In genomic region chr12:108862588-108862959, GRCh38 we compare ENCODE assay signal across 19 cellular contexts. TPM values are rescaled to one million over a fixed set of nuclear protein-coding genes. Genes with fewer than 3 reads are reported as not detected.
DNase-seq lines count a peak whose midpoint lies in the region; ATAC-seq, FAIRE-seq and TF ChIP-seq lines count a peak whose summit lies in the region.
"Had no signal": no experiment of that assay in that cellular context is flagged by ENCODE, and none has a peak within 500 bp of the region (broad histone marks: within the 10 kb centered on the region; RNA-seq: fewer than 3 reads in every experiment).

No MANE protein-coding gene starts in this region.

- H3K4me1 ChIP-seq in HepG2 (ENCODE audit: insufficient read depth, low read length) (peaks cover 19% of the 10 kb centered on the region), right lobe of liver (peaks cover 0 to 7% (median 0%) of the 10 kb centered on the region in 4 donors), Peyer's patch (peaks cover 0 to 12% (median 4%) of the 10 kb centered on the region in 4 donors)
- H3K4me1 ChIP-seq in CD8-positive, alpha-beta memory T cell (ENCODE audit: insufficient read depth, low read length) = peaks cover 14% of the 10 kb centered on the region
- H3K4me1 ChIP-seq: Caco-2 had no signal

- TF ChIP-seq EP300 in HepG2 (IDR thresholded peaks at IDR 0.05; ENCODE audit: low read depth in 2 of 2, low read length in 2 of 2) (no peak), HepG2 (CRISPR knock-in tag; IDR thresholded peaks at IDR 0.05; ENCODE audit: borderline replicate concordance) (no peak)

- peaks cover 2% of the 10 kb centered on the region for H3K36me3 Mint-ChIP-seq in IgD-negative memory B cell
- H3K36me3 Mint-ChIP-seq in dendritic cell treated with granulocyte-macrophage colony-stimulating factor and Interleukin-4, amounts not matched to agents 40 ng/mL and 50 ng/mL, for 4 days (ENCODE audit: low read depth) = no peaks in the 10 kb centered on the region
- H3K36me3 Mint-ChIP-seq in CD8-positive, alpha-beta memory T cell = peaks cover 0 to 1% (median 0%) of the 10 kb centered on the region in 3 donors
- H3K36me3 Mint-ChIP-seq: CD8-positive, alpha-beta T cell had no signal

- H3K27me3 Mint-ChIP-seq in IgD-negative memory B cell = peaks cover 4% of the 10 kb centered on the region
- no peaks in the 10 kb centered on the region for H3K27me3 Mint-ChIP-seq in dendritic cell treated with granulocyte-macrophage colony-stimulating factor and Interleukin-4, amounts not matched to agents 40 ng/mL and 50 ng/mL, for 4 days
- peaks cover 0 to 2% of the 10 kb centered on the region in 2 donors for H3K27me3 Mint-ChIP-seq in CD8-positive, alpha-beta memory T cell

- POLR2A ChIA-PET in HepG2 (lab: Yijun Ruan, JAX) = no interaction called here
- POLR2A ChIA-PET in CD8-positive, alpha-beta memory T cell (lab: Charles Lee) = no interaction called here

- H3K36me3 ChIP-seq in HepG2 (replicated peaks in 1 of 2; ENCODE audit: control insufficient read depth in 1 of 2, insufficient read depth in 2 of 2, low read length in 2 of 2) = no peaks in the 10 kb centered on the region
- H3K36me3 ChIP-seq in right lobe of liver = no peaks in the 10 kb centered on the region
- H3K36me3 ChIP-seq in CD8-positive, alpha-beta memory T cell (ENCODE audit: insufficient read depth, low read length) = no peaks in the 10 kb centered on the region
- H3K36me3 ChIP-seq in Peyer's patch = no peaks in the 10 kb centered on the region

- no peak for FAIRE-seq in HepG2 (lab: Jason Lieb, UNC)
- FAIRE-seq in GM19239 (lab: Jason Lieb, UNC) = no peak
- FAIRE-seq: HTR-8/SVneo had no signal

- no peak for TF ChIP-seq RAD21 in HepG2 (CRISPR knock-in tag; IDR thresholded peaks at IDR 0.05)

- BruUV-seq in HepG2 (replicated peaks; lab: Mats Ljungman, UMichigan) = no TSS peak

- H3K79me2 ChIP-seq in HepG2 (ENCODE audit: insufficient read depth, low read length) = no peaks in the 10 kb centered on the region

- no peak for DNase-seq in HepG2 (ENCODE audit: low spot score)
- DNase-seq in right lobe of liver = no peak
- DNase-seq in CD8-positive, alpha-beta memory T cell = no peak
- DNase-seq in NK-92 (lab: John Stamatoyannopoulos, UW; ENCODE audit: unreplicated experiment) = no peak
- DNase-seq in Peyer's patch = no peak
- no peak for DNase-seq in GM19239 (ENCODE audit: insufficient read length, low spot score)
- DNase-seq: ACHN; Caco-2; CD8-positive, alpha-beta T cell; DND-41; GF-D8; H7; KG1 had no signal

- H3K27me3 ChIP-seq in HepG2 (ENCODE audit: control insufficient read depth in 1 of 2, insufficient read depth in 2 of 2, low read length in 2 of 2) (peaks cover 4 to 6% of the 10 kb centered on the region in 2 experiments; a peak in 2 of 5 replicates), right lobe of liver (no peaks in the 10 kb centered on the region), Peyer's patch (no peaks in the 10 kb centered on the region)
- no peaks in the 10 kb centered on the region for H3K27me3 ChIP-seq in CD8-positive, alpha-beta memory T cell (ENCODE audit: insufficient read depth, low read length, poor library complexity, severe bottlenecking)

- H3K4me3 ChIP-seq in HepG2 (replicated peaks in 1 of 3; ENCODE audit: insufficient read depth in 1 of 3, low read depth in 2 of 3, low read length in 3 of 3) (no peak overlapping the region), right lobe of liver (no peak overlapping the region), Peyer's patch (no peak overlapping the region)
- H3K4me3 ChIP-seq in CD8-positive, alpha-beta memory T cell (ENCODE audit: low read length) = no peak overlapping the region
- H3K4me3 ChIP-seq: GM23338 had no signal

- in situ Hi-C loops in HepG2 (cut with HindIII; ENCODE audit: extremely low pct_ligation_motif_present, low pct_unique_long_range_greater_than_20kb) = no loop called here

- CTCF ChIA-PET in HepG2 (lab: Yijun Ruan, JAX; ENCODE audit: low intra/inter-chr PET ratio, low total read pairs) = no interaction called here
- CTCF ChIA-PET in CD8-positive, alpha-beta memory T cell (lab: Charles Lee) = interaction anchor here (0.7 kb wide), 1 partner anchor 1606 kb away, joined by 4 read pairs; the partner anchor contains the start of gene GPN3

- H3K9ac ChIP-seq in HepG2 (ENCODE audit: insufficient read depth, low read depth, low read length) = no peak overlapping the region

- H3K9me3 ChIP-seq in HepG2 (ENCODE audit: low read length) = 0 out of 2 replicates have a peak, but pooled peaks cover 3% of the 10 kb centered on the region
- no peaks in the 10 kb centered on the region for H3K9me3 ChIP-seq in right lobe of liver
- H3K9me3 ChIP-seq in CD8-positive, alpha-beta memory T cell (ENCODE audit: low read length) = no peaks in the 10 kb centered on the region
- no peaks in the 10 kb centered on the region for H3K9me3 ChIP-seq in Peyer's patch
- H3K9me3 ChIP-seq: Caco-2 had no signal

- intact Hi-C loops in HepG2 (cut with micrococcal nuclease; ENCODE audit: unreplicated experiment) = no loop called here
- intact Hi-C loops in right lobe of liver (cut with DNase I) = no loop called here
- intact Hi-C loops in dendritic cell treated with granulocyte-macrophage colony-stimulating factor and Interleukin-4, amounts not matched to agents 40 ng/mL and 50 ng/mL, for 4 days (cut with micrococcal nuclease) = loop anchor here (2.0 to 5.0 kb wide), 2 partner anchors 22 to 45 kb away; no protein-coding TSS in a partner anchor

- H3K27ac Mint-ChIP-seq in IgD-negative memory B cell = peak overlapping the region in 2 of 3 donors; percentile 65 to 86
- peak overlapping the region; percentile 72 for H3K27ac Mint-ChIP-seq in dendritic cell treated with granulocyte-macrophage colony-stimulating factor and Interleukin-4, amounts not matched to agents 40 ng/mL and 50 ng/mL, for 4 days
- H3K27ac Mint-ChIP-seq in CD8-positive, alpha-beta memory T cell = no peak overlapping the region
- H3K27ac Mint-ChIP-seq: CD8-positive, alpha-beta T cell; GM23338 had no signal

- no peak overlapping the region for H2AFZ ChIP-seq in HepG2 (ENCODE audit: low read length)
- H2AFZ ChIP-seq: GM23338 had no signal

- H3K27ac ChIP-seq in HepG2 (ENCODE audit: extremely low read length, insufficient read depth, low read length) (no peak overlapping the region), right lobe of liver (no peak overlapping the region), Peyer's patch (no peak overlapping the region)
- H3K27ac ChIP-seq in CD8-positive, alpha-beta memory T cell (ENCODE audit: low read depth, low read length) = no peak overlapping the region
- H3K27ac ChIP-seq: C4-2B had no signal

- ATAC-seq in HepG2 (no peak), right lobe of liver (no peak)
- ATAC-seq: CD8-positive, alpha-beta T cell; GM23338 had no signal

- H4K20me1 ChIP-seq in HepG2 (ENCODE audit: insufficient read depth, low read length) = no peaks in the 10 kb centered on the region

- H3K4me3 Mint-ChIP-seq in IgD-negative memory B cell = peak overlapping the region in 1 of 4 donors; percentile 66
- H3K4me3 Mint-ChIP-seq in dendritic cell treated with granulocyte-macrophage colony-stimulating factor and Interleukin-4, amounts not matched to agents 40 ng/mL and 50 ng/mL, for 4 days = no peak overlapping the region
- H3K4me3 Mint-ChIP-seq in CD8-positive, alpha-beta memory T cell = peak overlapping the region in 1 of 7 donors; percentile 1
- H3K4me3 Mint-ChIP-seq: CD8-positive, alpha-beta T cell; GM23338 had no signal

- H3K9me3 Mint-ChIP-seq in IgD-negative memory B cell = no peaks in the 10 kb centered on the region
- no peaks in the 10 kb centered on the region for H3K9me3 Mint-ChIP-seq in dendritic cell treated with granulocyte-macrophage colony-stimulating factor and Interleukin-4, amounts not matched to agents 40 ng/mL and 50 ng/mL, for 4 days
- no peaks in the 10 kb centered on the region for H3K9me3 Mint-ChIP-seq in CD8-positive, alpha-beta memory T cell
- H3K9me3 Mint-ChIP-seq: CD8-positive, alpha-beta T cell had no signal

- TF ChIP-seq POLR2A in HepG2 (IDR thresholded peaks at IDR 0.05; ENCODE audit: insufficient read depth in 1 of 2, low read depth in 2 of 2, low read length in 2 of 2) (no peak), right lobe of liver (IDR thresholded peaks at IDR 0.05) (no peak), Peyer's patch (IDR thresholded peaks at IDR 0.05) (no peak)

- H3K4me2 ChIP-seq in HepG2 (ENCODE audit: low read depth, low read length) = no peak overlapping the region
- H3K4me2 ChIP-seq: GM23338 had no signal

- TF ChIP-seq CTCF in HepG2 (CRISPR knock-in tag; IDR thresholded peaks at IDR 0.05) = no peak
- TF ChIP-seq CTCF in right lobe of liver (IDR thresholded peaks at IDR 0.05) = no peak
- TF ChIP-seq CTCF in Peyer's patch (IDR thresholded peaks at IDR 0.05) = no peak

- peaks cover 24 to 33% (median 32%) of the 10 kb centered on the region in 3 donors for H3K4me1 Mint-ChIP-seq in IgD-negative memory B cell
- H3K4me1 Mint-ChIP-seq in dendritic cell treated with granulocyte-macrophage colony-stimulating factor and Interleukin-4, amounts not matched to agents 40 ng/mL and 50 ng/mL, for 4 days (ENCODE audit: low read depth) = peaks cover 58% of the 10 kb centered on the region
- H3K4me1 Mint-ChIP-seq in CD8-positive, alpha-beta memory T cell = peaks cover 14 to 15% (median 15%) of the 10 kb centered on the region in 3 donors

- WGBS in HepG2 (ENCODE audit: low lambda C conversion rate) = 64% methylated on average over 3 of the region's 3 CpGs
- 92% methylated on average over 2 of the region's 3 CpGs for WGBS in right lobe of liver (ENCODE audit: insufficient coverage, low coverage, low lambda C conversion rate, missing lambda C conversion rate)

RNA-seq across cellular contexts. Expression of gene SSH1, which starts 5.2 kb away (rescaled TPM):
- total RNA-seq in HepG2 (2016; rRNA removed; fragmentation: Illumina TruSeq; extraction: Trizol) (4.5 and 4.8 TPM in 2 replicates), right lobe of liver (10 to 100 TPM in 5 of 6 experiments, 1 to 10 TPM in 1; 9.8 to 17.6 (median 15.7) TPM), Peyer's patch (10 to 100 TPM; 11.6 to 35.5 (median 23.3) TPM)
- total RNA-seq in HepG2 (2016; cell fraction: cytosol; rRNA removed; fragmentation: Illumina TruSeq; extraction: Trizol; ENCODE audit: low read depth) = 3.0 and 3.8 TPM in 2 replicates
- 4.2 and 4.4 TPM in 2 replicates for total RNA-seq in HepG2 (2016; cell fraction: insoluble cytoplasmic fraction; rRNA removed; fragmentation: Illumina TruSeq; extraction: Trizol)
- total RNA-seq in HepG2 (2016; cell fraction: membrane; rRNA removed; fragmentation: Illumina TruSeq; extraction: Trizol) = 7.9 and 8.2 TPM in 2 replicates
- 7.0 and 7.7 TPM in 2 replicates for total RNA-seq in HepG2 (2016; cell fraction: nucleus; rRNA removed; fragmentation: Illumina TruSeq; extraction: Trizol)
- polyA plus RNA-seq in HepG2 (2011; rRNA removed) (4.3 and 4.9 TPM in 2 replicates), IgD-negative memory B cell (10.3 TPM)
- 3.1 TPM in 2 replicates for polyA plus RNA-seq in HepG2 (2011; cell fraction: cytosol; rRNA removed)
- 5.7 and 6.9 TPM in 2 replicates for polyA plus RNA-seq in HepG2 (2011; cell fraction: nucleus; rRNA removed)
- polyA plus RNA-seq in HepG2 (2012) = 3.6 and 4.3 TPM in 2 replicates
- polyA plus RNA-seq in HepG2 (2016; cell fraction: cytosol; fragmentation: Illumina TruSeq; extraction: Trizol; ENCODE audit: low read depth) = 3.1 and 3.9 TPM in 2 replicates
- 4.8 and 5.2 TPM in 2 replicates for polyA plus RNA-seq in HepG2 (2016; cell fraction: insoluble cytoplasmic fraction; fragmentation: Illumina TruSeq; extraction: Trizol; ENCODE audit: low read depth)
- polyA plus RNA-seq in HepG2 (2016; cell fraction: membrane; fragmentation: Illumina TruSeq; extraction: Trizol; ENCODE audit: low read depth) = 5.0 and 6.1 TPM in 2 replicates
- 5.5 and 5.7 TPM in 2 replicates for polyA plus RNA-seq in HepG2 (2016; cell fraction: nucleus; fragmentation: Illumina TruSeq; extraction: Trizol; ENCODE audit: insufficient read depth, low read depth)
- polyA minus RNA-seq in HepG2 (2011; rRNA and poly(A)+ RNA removed; ENCODE audit: low replicate concordance) = 14.1 and 22.8 TPM in 2 replicates
- 4.2 and 5.0 TPM in 2 replicates for polyA minus RNA-seq in HepG2 (2011; cell fraction: cytosol; rRNA and poly(A)+ RNA removed)
- polyA minus RNA-seq in HepG2 (2011; cell fraction: nucleus; rRNA and poly(A)+ RNA removed) = 8.1 and 8.6 TPM in 2 replicates
- total RNA-seq in CD8-positive, alpha-beta memory T cell = 10 to 100 TPM; 38.4 to 42.4 TPM
- 12.0 TPM for polyA plus RNA-seq in CD8-positive, alpha-beta memory T cell

RNA-seq across cellular contexts. Expression of gene DAO, which starts 17.3 kb away (rescaled TPM):
- total RNA-seq in HepG2 (2016; rRNA removed; fragmentation: Illumina TruSeq; extraction: Trizol) (0.82 and 1.1 TPM in 2 replicates), right lobe of liver (10 to 100 TPM; 26.7 to 70.2 (median 45.0) TPM), Peyer's patch (1 to 10 TPM in 1 of 4 donors, not detected in 3; 1.2 TPM)
- 0.44 and 0.51 TPM in 2 replicates for total RNA-seq in HepG2 (2016; cell fraction: cytosol; rRNA removed; fragmentation: Illumina TruSeq; extraction: Trizol; ENCODE audit: low read depth)
- total RNA-seq in HepG2 (2016; cell fraction: insoluble cytoplasmic fraction; rRNA removed; fragmentation: Illumina TruSeq; extraction: Trizol) = 0.97 and 2.2 TPM in 2 replicates
- total RNA-seq in HepG2 (2016; cell fraction: membrane; rRNA removed; fragmentation: Illumina TruSeq; extraction: Trizol) = 0.79 and 1.1 TPM in 2 replicates
- total RNA-seq in HepG2 (2016; cell fraction: nucleus; rRNA removed; fragmentation: Illumina TruSeq; extraction: Trizol) = 1.0 and 1.2 TPM in 2 replicates
- polyA plus RNA-seq in HepG2 (2011; rRNA removed) (0.34 and 0.48 TPM in 2 replicates), IgD-negative memory B cell (not detected)
- 0.64 and 0.65 TPM in 2 replicates for polyA plus RNA-seq in HepG2 (2011; cell fraction: cytosol; rRNA removed)
- polyA plus RNA-seq in HepG2 (2011; cell fraction: nucleus; rRNA removed) = 0.48 and 0.59 TPM in 2 replicates
- 0.23 and 0.43 TPM in 2 replicates for polyA plus RNA-seq in HepG2 (2012)
- polyA plus RNA-seq in HepG2 (2016; cell fraction: cytosol; fragmentation: Illumina TruSeq; extraction: Trizol; ENCODE audit: low read depth) = 0.54 and 0.55 TPM in 2 replicates
- polyA plus RNA-seq in HepG2 (2016; cell fraction: insoluble cytoplasmic fraction; fragmentation: Illumina TruSeq; extraction: Trizol; ENCODE audit: low read depth) = 1.6 and 1.7 TPM in 2 replicates
- polyA plus RNA-seq in HepG2 (2016; cell fraction: membrane; fragmentation: Illumina TruSeq; extraction: Trizol; ENCODE audit: low read depth) = 0.45 and 0.80 TPM in 2 replicates
- polyA plus RNA-seq in HepG2 (2016; cell fraction: nucleus; fragmentation: Illumina TruSeq; extraction: Trizol; ENCODE audit: insufficient read depth, low read depth) = 1.6 and 1.7 TPM in 2 replicates
- 0.68 TPM in 1 of 2 replicates, not detected in the other for polyA minus RNA-seq in HepG2 (2011; rRNA and poly(A)+ RNA removed; ENCODE audit: low replicate concordance)
- polyA minus RNA-seq in HepG2 (2011; cell fraction: cytosol; rRNA and poly(A)+ RNA removed) = not detected in 2 replicates
- 0.52 TPM in 1 of 2 replicates, not detected in the other for polyA minus RNA-seq in HepG2 (2011; cell fraction: nucleus; rRNA and poly(A)+ RNA removed)
- total RNA-seq in CD8-positive, alpha-beta memory T cell = not detected
- polyA plus RNA-seq in CD8-positive, alpha-beta memory T cell = not detected
- total RNA-seq: A172; Caco-2; CD8-positive, alpha-beta T cell; GM23338; H7 had no signal
- polyA plus RNA-seq: GM23338 had no signal

Comparison
In these comparisons a context has a peak if more than half of its experiments do, and no peak if none do; other contexts are left out.
1. RNA of gene DAO, which starts 17.3 kb away (total RNA-seq): 26.7 to 70.2 TPM in right lobe of liver; 0.44 to 2.2 TPM in HepG2, 1.2 TPM in Peyer's patch and not detected in CD8-positive, alpha-beta memory T cell; every median in the first group is over 4 times any median in the second.
2. H3K27ac Mint-ChIP-seq: peak in IgD-negative memory B cell (2 of 3) and dendritic cell treated with granulocyte-macrophage colony-stimulating factor and Interleukin-4, amounts not matched to agents 40 ng/mL and 50 ng/mL, for 4 days (single experiment); none in CD8-positive, alpha-beta memory T cell (0 of 8).